In genomic region chr21:31132574-31133242, GRCh38 we compare ENCODE assay signal across 9 cellular contexts.
A peak's percentile ranks its signal among the peaks of the same experiment; 100 is the strongest.
DNase-seq lines count a peak whose midpoint lies in the region; ATAC-seq and TF ChIP-seq lines count a peak whose summit lies in the region.
"Had no signal": no experiment of that assay in that cellular context is flagged by ENCODE, and none has a peak within 500 bp of the region (broad histone marks: within the 10 kb centered on the region; RNA-seq: fewer than 3 reads in every experiment).

No MANE protein-coding gene starts in this region.

- no peaks in the 10 kb centered on the region for H3K27me3 ChIP-seq in esophagus squamous epithelium

- 46 to 62% methylated on average over 11 of the region's 11 CpGs for WGBS in esophagus squamous epithelium, 2 donors

- no peaks in the 10 kb centered on the region for H3K9me3 Mint-ChIP-seq in stimulated activated naive CD8-positive, alpha-beta T cell treated with anti-CD3 and anti-CD28 coated beads, Interleukin-15, amount 100 ng/mL, for 72 hours

- peak overlapping the region; percentile 81 to 88 for H3K27ac Mint-ChIP-seq in stimulated activated naive CD8-positive, alpha-beta T cell treated with anti-CD3 and anti-CD28 coated beads, Interleukin-15, amount 100 ng/mL, for 72 hours

- no peaks in the 10 kb centered on the region for H3K9me3 ChIP-seq in esophagus squamous epithelium
- H3K9me3 ChIP-seq: heart right ventricle had no signal

- peak overlapping the region; percentile 78 to 81 for H3K4me3 Mint-ChIP-seq in stimulated activated naive CD8-positive, alpha-beta T cell treated with anti-CD3 and anti-CD28 coated beads, Interleukin-15, amount 100 ng/mL, for 72 hours

- no peak overlapping the region for H3K27ac ChIP-seq in esophagus squamous epithelium
- H3K27ac ChIP-seq: heart right ventricle had no signal

- ATAC-seq in GM18861 (IDR thresholded peaks at IDR 0.05; ENCODE audit: unreplicated experiment) (peak; percentile 64), HG03039 (IDR thresholded peaks at IDR 0.05; ENCODE audit: unreplicated experiment) (peak; percentile 55)
- ATAC-seq in stimulated activated naive CD8-positive, alpha-beta T cell treated with anti-CD3 and anti-CD28 coated beads, Interleukin-15, amount 100 ng/mL, for 72 hours, result peak; percentile 91

- intact Hi-C loops in esophagus squamous epithelium (cut with DNase I), result no loop called here

- TF ChIP-seq CTCF in esophagus squamous epithelium (IDR thresholded peaks at IDR 0.05), result no peak

- H3K4me1 Mint-ChIP-seq in stimulated activated naive CD8-positive, alpha-beta T cell treated with anti-CD3 and anti-CD28 coated beads, Interleukin-15, amount 100 ng/mL, for 72 hours, result peaks cover 62% of the 10 kb centered on the region

- TF ChIP-seq POLR2A in esophagus squamous epithelium (IDR thresholded peaks at IDR 0.05), result no peak

- H3K36me3 ChIP-seq in esophagus squamous epithelium, result peaks cover 0 to 100% (median 0%) of the 10 kb centered on the region in 3 donors
- H3K36me3 ChIP-seq: heart right ventricle had no signal

- peaks cover 0 to 14% (median 3%) of the 10 kb centered on the region in 3 donors for H3K4me1 ChIP-seq in esophagus squamous epithelium

- peak; percentile 30 to 45 for DNase-seq in activated CD4-positive, alpha-beta T cell treated with anti-CD3 and anti-CD28 coated beads for 24 hours (ENCODE audit: low read depth in 2 of 2)
- DNase-seq in fibroblast of gingiva (ENCODE audit: low read depth) (peak; percentile 16), esophagus squamous epithelium (lab: John Stamatoyannopoulos, UW) (no peak), UCSD-AML1 (lab: John Stamatoyannopoulos, UW; ENCODE audit: unreplicated experiment) (no peak), NCI-H748 (lab: John Stamatoyannopoulos, UW; ENCODE audit: unreplicated experiment) (no peak)
- peak; percentile 70 to 82 for DNase-seq in stimulated activated naive CD8-positive, alpha-beta T cell treated with anti-CD3 and anti-CD28 coated beads, Interleukin-15, amount 100 ng/mL, for 72 hours
- DNase-seq: heart right ventricle had no signal

- H3K27me3 Mint-ChIP-seq in stimulated activated naive CD8-positive, alpha-beta T cell treated with anti-CD3 and anti-CD28 coated beads, Interleukin-15, amount 100 ng/mL, for 72 hours, result no peaks in the 10 kb centered on the region

- no peak overlapping the region for H3K4me3 ChIP-seq in esophagus squamous epithelium
- H3K4me3 ChIP-seq: heart right ventricle had no signal

Comparison
In these comparisons a context has a peak if more than half of its experiments do, and no peak if none do; other contexts are left out.
1. DNase-seq: peak in activated CD4-positive, alpha-beta T cell treated with anti-CD3 and anti-CD28 coated beads for 24 hours (2 of 2), fibroblast of gingiva (single experiment) and stimulated activated naive CD8-positive, alpha-beta T cell treated with anti-CD3 and anti-CD28 coated beads, Interleukin-15, amount 100 ng/mL, for 72 hours (2 of 2); none in esophagus squamous epithelium (single experiment), UCSD-AML1 (single experiment) and NCI-H748 (single experiment).
2. Peak in every context shown above with its lines, with median percentiles within 50 percentile points of each other: ATAC-seq.